In the genomic region with DNA sequence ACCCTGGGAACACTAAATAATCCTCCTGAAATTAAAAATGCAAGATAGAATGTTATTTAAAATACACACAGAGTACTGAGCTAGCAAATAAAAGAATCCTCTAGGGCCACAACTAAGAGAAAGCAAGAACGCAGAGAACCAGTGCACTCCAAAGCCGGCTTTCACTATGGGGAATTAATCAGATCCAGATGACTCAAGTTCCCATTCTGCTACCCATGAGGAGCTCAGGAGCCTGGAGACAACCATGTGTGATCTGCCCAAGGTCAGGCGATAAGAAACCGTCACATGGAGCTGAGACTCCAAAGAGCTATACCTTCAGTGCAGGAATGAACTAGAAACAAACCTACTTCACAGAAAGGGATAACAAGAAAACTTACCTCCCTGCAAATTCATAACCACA, we compare ENCODE assay signal across 24 cellular contexts. TPM values are rescaled to one million over a fixed set of nuclear protein-coding genes. Genes with fewer than 3 reads are reported as not detected.
A peak's percentile ranks its signal among the peaks of the same experiment; 100 is the strongest.
DNase-seq lines count a peak whose midpoint lies in the region; ATAC-seq, FAIRE-seq and TF ChIP-seq lines count a peak whose summit lies in the region.
"Had no signal": no experiment of that assay in that cellular context is flagged by ENCODE, and none has a peak within 500 bp of the region (broad histone marks: within the 10 kb centered on the region; RNA-seq: fewer than 3 reads in every experiment).

No MANE protein-coding gene starts in this region.

- CTCF ChIA-PET in activated naive CD4-positive, alpha-beta T cell treated with anti-CD3 and anti-CD28 coated beads, Interleukin-2, amount 10 ng/mL, durations not matched to agents 7 days and 5 days (lab: Charles Lee): no interaction called here
- CTCF ChIA-PET in GM12878 (lab: Yijun Ruan, JAX): interaction anchor here (1.8 to 10.2 kb wide), 3 partner anchors 11 to 17 kb away, joined by 6 to 135 read pairs (median 108); a partner anchor contains a TSS

- TF ChIP-seq RAD21 in GM12878 (IDR thresholded peaks at IDR 0.05; ENCODE audit: insufficient read depth, low read depth, low read length): no peak

- no TSS peak for BruUV-seq in GM12878 (replicated peaks; lab: Mats Ljungman, UMichigan)

- WGBS in GM12878 (ENCODE audit: insufficient coverage, insufficient replicate concordance, low lambda C conversion rate, missing lambda C conversion rate): 99% methylated on average over 4 of the region's 4 CpGs
- WGBS in spleen, 5 donors: 87 to 99% (median 95%) methylated on average over 4 of the region's 4 CpGs

- no peak for FAIRE-seq in GM12878 (lab: Jason Lieb, UNC)
- FAIRE-seq: GM12891 had no signal

- no peaks in the 10 kb centered on the region for H3K9me3 Mint-ChIP-seq in activated naive CD4-positive, alpha-beta T cell treated with anti-CD3 and anti-CD28 coated beads, Interleukin-2, amount 10 ng/mL, durations not matched to agents 7 days and 5 days
- H3K9me3 Mint-ChIP-seq: activated CD4-positive, alpha-beta memory T cell treated with anti-CD3 and anti-CD28 coated beads for 36 hours had no signal

- in situ Hi-C loops in GM12878 (cut with MboI): no loop called here

- H3K79me2 ChIP-seq in GM12878 (ENCODE audit: control insufficient read depth, insufficient read depth, low read length): peaks cover 32% of the 10 kb centered on the region

- SMC1A ChIA-PET in GM12878 (lab: Charles Lee; ENCODE audit: uncharacterized antibody, unreplicated experiment): interaction anchor here (0.8 to 9.3 kb wide), 12 partner anchors 9 to 202 kb away, joined by 3 to 251 read pairs (median 6); a partner anchor contains a TSS

- ATAC-seq in GM12878: no peak
- ATAC-seq in GM21390 (IDR thresholded peaks at IDR 0.05; ENCODE audit: unreplicated experiment): no peak
- ATAC-seq: left colon had no signal

- H4K20me1 ChIP-seq in GM12878 (ENCODE audit: control insufficient read depth, insufficient read depth): no peaks in the 10 kb centered on the region

- H3K36me3 Mint-ChIP-seq in activated naive CD4-positive, alpha-beta T cell treated with anti-CD3 and anti-CD28 coated beads, Interleukin-2, amount 10 ng/mL, durations not matched to agents 7 days and 5 days: peaks cover 46% of the 10 kb centered on the region

- intact Hi-C loops in GM12878 (cut with micrococcal nuclease; ENCODE audit: unreplicated experiment) (loop anchor here (5.0 kb wide), 1 partner anchor 82 kb away; no protein-coding TSS in a partner anchor), spleen (cut with DNase I; ENCODE audit: low total_unique reads) (no loop called here)

- H3K9me3 ChIP-seq in GM12878 (replicated peaks; ENCODE audit: control insufficient read depth, insufficient read depth, low read length) (no peaks in the 10 kb centered on the region), spleen (no peaks in the 10 kb centered on the region), WERI-Rb-1 (ENCODE audit: severe bottlenecking) (no peaks in the 10 kb centered on the region)
- H3K9me3 ChIP-seq: HAP-1, prostate gland had no signal

- DNase-seq in activated naive CD4-positive, alpha-beta T cell treated with anti-CD3 and anti-CD28 coated beads, Interleukin-2, amount 10 ng/mL, durations not matched to agents 7 days and 5 days: peak; percentile 10
- DNase-seq in activated naive CD4-positive, alpha-beta T cell treated with anti-CD3 and anti-CD28 coated beads, Interleukin-2, amount 50 U/mL, for 16 hours: no peak
- DNase-seq in GM12878 (ENCODE audit: low read depth, low spot score) (no peak), fibroblast of peridontal ligament (ENCODE audit: extremely low read depth) (peak; percentile 81), spleen (peak; percentile 15), NCI-H2171 (lab: John Stamatoyannopoulos, UW) (no peak), WERI-Rb-1 (no peak)
- DNase-seq: activated CD4-positive, alpha-beta memory T cell treated with anti-CD3 and anti-CD28 coated beads for 36 hours; amniotic stem cell; GF-D8; left colon; NCI-H1105 treated with DMSO at 0.1 percent for 48 hours; NCI-H526 treated with DMSO at 0.1 percent for 48 hours; stimulated activated CD4-positive, alpha-beta T cell treated with anti-CD3 and anti-CD28 coated beads, Interleukin-4, amount 100 ng/mL, for 24 hours had no signal

- H3K9ac ChIP-seq in GM12878 (ENCODE audit: control insufficient read depth, insufficient read depth, low read length): no peak overlapping the region

- H3K4me1 Mint-ChIP-seq in activated naive CD4-positive, alpha-beta T cell treated with anti-CD3 and anti-CD28 coated beads, Interleukin-2, amount 10 ng/mL, durations not matched to agents 7 days and 5 days: no peaks in the 10 kb centered on the region

- TF ChIP-seq CTCF in GM12878 (IDR thresholded peaks at IDR 0.05 in 2 of 3, conservative IDR thresholded peaks at IDR 0.05 in 1 of 3; ENCODE audit: control insufficient read depth in 2 of 3, extremely low read depth in 1 of 3, insufficient read depth in 1 of 3, low read depth in 3 of 3, low read length in 3 of 3) (no peak), spleen (IDR thresholded peaks at IDR 0.05 in 8 of 11, conservative IDR thresholded peaks at IDR 0.05 in 3 of 11) (no peak), WERI-Rb-1 (IDR thresholded peaks at IDR 0.05; ENCODE audit: low read depth, low read length) (no peak)

- TF ChIP-seq EP300 in GM12878 (IDR thresholded peaks at IDR 0.05; ENCODE audit: borderline replicate concordance in 1 of 2, control insufficient read depth in 1 of 2, low read depth in 2 of 2, low read length in 2 of 2): no peak

- H3K4me3 ChIP-seq in GM12878 (no peak overlapping the region), spleen (no peak overlapping the region), WERI-Rb-1 (ENCODE audit: low read depth, low read length) (no peak overlapping the region)
- H3K4me3 ChIP-seq: HAP-1, prostate gland, skin epidermis had no signal

- H3K27ac ChIP-seq in GM12878 (ENCODE audit: control insufficient read depth, insufficient read depth) (no peak overlapping the region), spleen (no peak overlapping the region), WERI-Rb-1 (no peak overlapping the region)
- H3K27ac ChIP-seq: prostate gland, VCaP had no signal

- no peaks in the 10 kb centered on the region for H3K27me3 Mint-ChIP-seq in activated naive CD4-positive, alpha-beta T cell treated with anti-CD3 and anti-CD28 coated beads, Interleukin-2, amount 10 ng/mL, durations not matched to agents 7 days and 5 days
- H3K27me3 Mint-ChIP-seq: activated CD4-positive, alpha-beta memory T cell treated with anti-CD3 and anti-CD28 coated beads for 36 hours had no signal

- H3K4me1 ChIP-seq in GM12878 (ENCODE audit: control insufficient read depth, insufficient read depth, low read length) (peaks cover 33% of the 10 kb centered on the region), spleen (no peaks in the 10 kb centered on the region)
- H3K4me1 ChIP-seq: HAP-1, prostate gland had no signal

- H3K36me3 ChIP-seq in GM12878 (ENCODE audit: control insufficient read depth in 2 of 2, insufficient read depth in 2 of 2, low read length in 1 of 2): peaks cover 25 to 42% of the 10 kb centered on the region in 2 experiments
- H3K36me3 ChIP-seq in spleen: peaks cover 0 to 100% (median 79%) of the 10 kb centered on the region in 6 donors
- H3K36me3 ChIP-seq in WERI-Rb-1: peaks cover 40% of the 10 kb centered on the region

- no peak overlapping the region for H3K4me2 ChIP-seq in GM12878 (ENCODE audit: control insufficient read depth, insufficient read depth)

- RAD21 ChIA-PET in GM12878 (lab: Charles Lee; ENCODE audit: unreplicated experiment): interaction anchor here (0.7 to 8.4 kb wide), 10 partner anchors 9 to 202 kb away, joined by 3 to 230 read pairs (median 27); a partner anchor contains a TSS

- H3K27ac Mint-ChIP-seq in activated naive CD4-positive, alpha-beta T cell treated with anti-CD3 and anti-CD28 coated beads, Interleukin-2, amount 10 ng/mL, durations not matched to agents 7 days and 5 days: no peak overlapping the region
- H3K27ac Mint-ChIP-seq: activated CD4-positive, alpha-beta memory T cell treated with anti-CD3 and anti-CD28 coated beads for 36 hours had no signal

- no peaks in the 10 kb centered on the region for H3K27me3 ChIP-seq in GM12878 (replicated peaks in 1 of 2; ENCODE audit: control insufficient read depth in 2 of 2, insufficient read depth in 2 of 2, low read length in 1 of 2)
- H3K27me3 ChIP-seq in spleen (replicated peaks in 1 of 7): no peaks in the 10 kb centered on the region
- no peaks in the 10 kb centered on the region for H3K27me3 ChIP-seq in WERI-Rb-1 (ENCODE audit: insufficient read depth, low read depth, severe bottlenecking)

- H2AFZ ChIP-seq in GM12878 (ENCODE audit: control insufficient read depth, low read depth, low read length): no peak overlapping the region

- POLR2A ChIA-PET in GM12878 (lab: Charles Lee): interaction anchor here (1.1 to 9.9 kb wide), 7 partner anchors 9 to 202 kb away, joined by 3 to 299 read pairs (median 12); a partner anchor contains a TSS

- no peak overlapping the region for H3K4me3 Mint-ChIP-seq in activated naive CD4-positive, alpha-beta T cell treated with anti-CD3 and anti-CD28 coated beads, Interleukin-2, amount 10 ng/mL, durations not matched to agents 7 days and 5 days
- H3K4me3 Mint-ChIP-seq: activated CD4-positive, alpha-beta memory T cell treated with anti-CD3 and anti-CD28 coated beads for 36 hours had no signal

- TF ChIP-seq POLR2A in GM12878 (IDR thresholded peaks at IDR 0.05; ENCODE audit: low read depth, low read length) (no peak), spleen (IDR thresholded peaks at IDR 0.05) (no peak)

RNA-seq across cellular contexts. Expression of a gene that starts 19.5 kb away (rescaled TPM):
- total RNA-seq in GM12878 (2013; cell fraction: nucleolus; rRNA removed): 111 and 122 TPM in 2 replicates
- total RNA-seq in GM12878 (2014; rRNA removed) (61.3 and 61.5 TPM in 2 replicates), GM12878 (2014; rRNA removed; fragmentation: Illumina TruSeq; extraction: Trizol) (48.3 and 50.8 TPM in 2 replicates), GM12878 (2021) (55.3 and 58.0 TPM in 2 replicates), spleen (10 to 100 TPM; 37.8 to 55.0 (median 48.2) TPM)
- 30.9 TPM for polyA plus RNA-seq in GM12878 (2011; ENCODE audit: low read depth)
- polyA plus RNA-seq in GM12878 (2011; rRNA removed) (64.3 and 64.5 TPM in 2 replicates), GM12878 (2014; fragmentation: Illumina TruSeq; extraction: Trizol) (42.5 and 46.0 TPM in 2 replicates), GM12878 (2014; fragmentation: Nextera tagmentation; extraction: Ambion mirVana) (10 to 100 TPM in 1 of 2 experiments, 1 to 10 TPM in 1; 8.7 to 12.9 TPM), GM12878 (2014; rRNA removed) (49.6 and 54.6 TPM in 2 replicates), GM12878 (2016; fragmentation: Nextera tagmentation; extraction: Ambion mirVana) (10 to 100 TPM; 56.7 to 57.7 TPM), spleen (10 to 100 TPM; 21.2 to 36.8 (median 23.5) TPM)
- polyA plus RNA-seq in GM12878 (2011; cell fraction: cytosol; rRNA removed): 66.1 and 70.1 TPM in 2 replicates
- polyA plus RNA-seq in GM12878 (2011; cell fraction: nucleus; rRNA removed): 56.5 and 56.8 TPM in 2 replicates
- 44.2 and 50.8 TPM in 2 replicates for polyA plus RNA-seq in GM12878 (2012)
- polyA minus RNA-seq in GM12878 (2011; rRNA and poly(A)+ RNA removed): 66.1 and 105 TPM in 2 replicates
- 22.8 and 23.1 TPM in 2 replicates for polyA minus RNA-seq in GM12878 (2011; cell fraction: cytosol; rRNA and poly(A)+ RNA removed)
- 65.0 and 93.4 TPM in 2 replicates for polyA minus RNA-seq in GM12878 (2011; cell fraction: nucleus; rRNA and poly(A)+ RNA removed)

RNA-seq across cellular contexts. Expression of a gene that starts 21.4 kb away (rescaled TPM):
- 127 and 142 TPM in 2 replicates for total RNA-seq in GM12878 (2013; cell fraction: nucleolus; rRNA removed)
- total RNA-seq in GM12878 (2014; rRNA removed): 26.0 TPM in 2 replicates
- 13.3 and 15.8 TPM in 2 replicates for total RNA-seq in GM12878 (2014; rRNA removed; fragmentation: Illumina TruSeq; extraction: Trizol)
- total RNA-seq in GM12878 (2021): 27.4 TPM in 2 replicates
- polyA plus RNA-seq in GM12878 (2011; ENCODE audit: low read depth): 11.4 TPM
- 61.8 and 83.3 TPM in 2 replicates for polyA plus RNA-seq in GM12878 (2011; rRNA removed)
- polyA plus RNA-seq in GM12878 (2011; cell fraction: cytosol; rRNA removed): 79.6 and 99.6 TPM in 2 replicates
- 285 and 340 TPM in 2 replicates for polyA plus RNA-seq in GM12878 (2011; cell fraction: nucleus; rRNA removed)
- 19.4 and 28.1 TPM in 2 replicates for polyA plus RNA-seq in GM12878 (2012)
- polyA plus RNA-seq in GM12878 (2014; fragmentation: Illumina TruSeq; extraction: Trizol): 13.7 and 17.8 TPM in 2 replicates
- polyA plus RNA-seq in GM12878 (2014; fragmentation: Nextera tagmentation; extraction: Ambion mirVana): 10 to 100 TPM in 1 of 2 experiments, 1 to 10 TPM in 1; 7.6 to 10.1 TPM
- polyA plus RNA-seq in GM12878 (2014; rRNA removed): 31.9 and 37.2 TPM in 2 replicates
- polyA plus RNA-seq in GM12878 (2016; fragmentation: Nextera tagmentation; extraction: Ambion mirVana): 10 to 100 TPM; 13.4 to 15.2 TPM
- 59.1 and 118 TPM in 2 replicates for polyA minus RNA-seq in GM12878 (2011; rRNA and poly(A)+ RNA removed)
- 27.2 and 29.9 TPM in 2 replicates for polyA minus RNA-seq in GM12878 (2011; cell fraction: cytosol; rRNA and poly(A)+ RNA removed)
- polyA minus RNA-seq in GM12878 (2011; cell fraction: nucleus; rRNA and poly(A)+ RNA removed): 68.1 and 80.8 TPM in 2 replicates
- 10 to 100 TPM; 15.1 to 31.3 (median 23.8) TPM for total RNA-seq in spleen
- polyA plus RNA-seq in spleen: 10 to 100 TPM in 2 of 3 donors, 1 to 10 TPM in 1; 6.9 to 12.2 (median 11.4) TPM

RNA-seq across cellular contexts. Expression of a gene that starts 42.1 kb away (rescaled TPM):
- 69.2 and 83.7 TPM in 2 replicates for total RNA-seq in GM12878 (2013; cell fraction: nucleolus; rRNA removed)
- total RNA-seq in GM12878 (2014; rRNA removed): 2.4 and 2.9 TPM in 2 replicates
- total RNA-seq in GM12878 (2014; rRNA removed; fragmentation: Illumina TruSeq; extraction: Trizol): 3.3 and 4.3 TPM in 2 replicates
- 3.0 and 5.2 TPM in 2 replicates for total RNA-seq in GM12878 (2021)
- 18.1 TPM for polyA plus RNA-seq in GM12878 (2011; ENCODE audit: low read depth)
- 16.7 and 20.7 TPM in 2 replicates for polyA plus RNA-seq in GM12878 (2011; rRNA removed)
- polyA plus RNA-seq in GM12878 (2011; cell fraction: cytosol; rRNA removed): 18.6 and 18.9 TPM in 2 replicates
- polyA plus RNA-seq in GM12878 (2011; cell fraction: nucleus; rRNA removed): 12.3 and 14.9 TPM in 2 replicates
- polyA plus RNA-seq in GM12878 (2012): 25.4 and 32.2 TPM in 2 replicates
- polyA plus RNA-seq in GM12878 (2014; fragmentation: Illumina TruSeq; extraction: Trizol): 3.2 and 3.7 TPM in 2 replicates
- polyA plus RNA-seq in GM12878 (2014; fragmentation: Nextera tagmentation; extraction: Ambion mirVana): 1 to 10 TPM in 1 of 2 experiments, under 1 TPM in 1; 0.85 to 1.1 TPM
- polyA plus RNA-seq in GM12878 (2014; rRNA removed): 3.1 and 3.3 TPM in 2 replicates
- polyA plus RNA-seq in GM12878 (2016; fragmentation: Nextera tagmentation; extraction: Ambion mirVana): 10 to 100 TPM; 11.2 to 12.4 TPM
- polyA minus RNA-seq in GM12878 (2011; rRNA and poly(A)+ RNA removed): 21.2 and 24.0 TPM in 2 replicates
- polyA minus RNA-seq in GM12878 (2011; cell fraction: cytosol; rRNA and poly(A)+ RNA removed): 6.5 and 8.0 TPM in 2 replicates
- polyA minus RNA-seq in GM12878 (2011; cell fraction: nucleus; rRNA and poly(A)+ RNA removed): 20.4 and 28.7 TPM in 2 replicates
- total RNA-seq in spleen: 10 to 100 TPM; 40.3 to 76.1 (median 45.4) TPM
- polyA plus RNA-seq in spleen: 10 to 100 TPM in 2 of 3 donors, 1 to 10 TPM in 1; 7.0 to 16.6 (median 16.3) TPM
- total RNA-seq: A673 had no signal

RNA-seq across cellular contexts. Expression of a gene that starts 43.7 kb away (rescaled TPM):
- not detected in 2 replicates for total RNA-seq in GM12878 (2013; cell fraction: nucleolus; rRNA removed)
- total RNA-seq in GM12878 (2014; rRNA removed) (not detected in 2 replicates), GM12878 (2014; rRNA removed; fragmentation: Illumina TruSeq; extraction: Trizol) (not detected in 2 replicates), GM12878 (2021) (not detected in 2 replicates), spleen (not detected)
- not detected for polyA plus RNA-seq in GM12878 (2011; ENCODE audit: low read depth)
- polyA plus RNA-seq in GM12878 (2011; rRNA removed) (0.14 and 0.15 TPM in 2 replicates), GM12878 (2014; fragmentation: Illumina TruSeq; extraction: Trizol) (not detected in 2 replicates), GM12878 (2014; fragmentation: Nextera tagmentation; extraction: Ambion mirVana) (not detected), GM12878 (2014; rRNA removed) (not detected in 2 replicates), GM12878 (2016; fragmentation: Nextera tagmentation; extraction: Ambion mirVana) (not detected), spleen (not detected)
- 0.06 and 0.10 TPM in 2 replicates for polyA plus RNA-seq in GM12878 (2011; cell fraction: cytosol; rRNA removed)
- polyA plus RNA-seq in GM12878 (2011; cell fraction: nucleus; rRNA removed): 0.57 and 0.87 TPM in 2 replicates
- polyA plus RNA-seq in GM12878 (2012): not detected in 2 replicates
- not detected in 2 replicates for polyA minus RNA-seq in GM12878 (2011; rRNA and poly(A)+ RNA removed)
- not detected in 2 replicates for polyA minus RNA-seq in GM12878 (2011; cell fraction: cytosol; rRNA and poly(A)+ RNA removed)
- polyA minus RNA-seq in GM12878 (2011; cell fraction: nucleus; rRNA and poly(A)+ RNA removed): not detected in 2 replicates
- total RNA-seq: A673; activated CD4-positive, alpha-beta memory T cell treated with anti-CD3 and anti-CD28 coated beads for 36 hours; left colon; prostate gland; Right ventricle myocardium inferior; T-helper 1 cell treated with Interleukin-12 subunit alpha and Interleukin-12 subunit beta and Interleukin-4 antibody, amounts not matched to agents 30 ng/mL and 1 ng/mL, for 36 hours had no signal
- polyA plus RNA-seq: neural cell had no signal

Comparison
In these comparisons a context has a peak if more than half of its experiments do, and no peak if none do; other contexts are left out.
1. DNase-seq: peak in activated naive CD4-positive, alpha-beta T cell treated with anti-CD3 and anti-CD28 coated beads, Interleukin-2, amount 10 ng/mL, durations not matched to agents 7 days and 5 days (single experiment), fibroblast of peridontal ligament (single experiment) and spleen (single experiment); none in activated naive CD4-positive, alpha-beta T cell treated with anti-CD3 and anti-CD28 coated beads, Interleukin-2, amount 50 U/mL, for 16 hours (single experiment), GM12878 (single experiment), NCI-H2171 (single experiment) and WERI-Rb-1 (single experiment).